In genomic region chrX:20530319-20530979, GRCh38 we compare ENCODE assay signal across 8 cellular contexts.
DNase-seq lines count a peak whose midpoint lies in the region; ATAC-seq and TF ChIP-seq lines count a peak whose summit lies in the region.

No MANE protein-coding gene starts in this region.

- WGBS in esophagus squamous epithelium, 2 donors: 0 to 9% methylated on average over 13 of the region's 13 CpGs
- WGBS in thyroid gland, 2 donors: 6 to 7% methylated on average over 13 of the region's 13 CpGs

- H3K36me3 ChIP-seq in NT2/D1 (ENCODE audit: insufficient read depth, insufficient read length, low read length): no peaks in the 10 kb centered on the region
- H3K36me3 ChIP-seq in esophagus squamous epithelium: no peaks in the 10 kb centered on the region
- H3K36me3 ChIP-seq in thyroid gland: no peaks in the 10 kb centered on the region

- H3K4me3 ChIP-seq in NT2/D1 (ENCODE audit: insufficient read length, low read depth) (no peak overlapping the region), esophagus squamous epithelium (no peak overlapping the region), thyroid gland (replicated peaks in 1 of 3) (no peak overlapping the region)

- peak overlapping the region; percentile 21 for H3K9ac ChIP-seq in NT2/D1 (ENCODE audit: insufficient read length, low read depth)

- no peaks in the 10 kb centered on the region for H3K36me3 Mint-ChIP-seq in nephron progenitor cell (ENCODE audit: low read depth)

- ATAC-seq in GM21423 (IDR thresholded peaks at IDR 0.05; ENCODE audit: unreplicated experiment): no peak

- H3K4me3 Mint-ChIP-seq in nephron progenitor cell: peak overlapping the region; percentile 52

- no peaks in the 10 kb centered on the region for H3K27me3 Mint-ChIP-seq in nephron progenitor cell (ENCODE audit: low read depth, poor library complexity)

- TF ChIP-seq CTCF in esophagus squamous epithelium (IDR thresholded peaks at IDR 0.05) (peak; percentile 44 to 75 (median 64)), nephron progenitor cell (IDR thresholded peaks at IDR 0.05) (peak; percentile 86), thyroid gland (IDR thresholded peaks at IDR 0.05) (peak in 5 of 6 experiments; percentile 40 to 64 (median 63))

- H3K4me1 Mint-ChIP-seq in nephron progenitor cell: peaks cover 38% of the 10 kb centered on the region

- H3K4me1 ChIP-seq in NT2/D1 (ENCODE audit: insufficient read depth, insufficient read length): no peaks in the 10 kb centered on the region
- H3K4me1 ChIP-seq in esophagus squamous epithelium: peaks cover 0 to 5% (median 0%) of the 10 kb centered on the region in 3 donors
- no peaks in the 10 kb centered on the region for H3K4me1 ChIP-seq in thyroid gland

- TF ChIP-seq POLR2A in esophagus squamous epithelium (IDR thresholded peaks at IDR 0.05) (no peak), thyroid gland (IDR thresholded peaks at IDR 0.05) (no peak)

- intact Hi-C loops in esophagus squamous epithelium (cut with DNase I): loop anchor here (10.0 kb wide), 1 partner anchor 1204 kb away; no protein-coding TSS in a partner anchor
- intact Hi-C loops in thyroid gland (cut with DNase I): loop anchor here (10.0 kb wide), 1 partner anchor 944 kb away; no protein-coding TSS in a partner anchor

- DNase-seq in EH (ENCODE audit: low read depth): peak; percentile 57
- DNase-seq in HK-2 (ENCODE audit: unreplicated experiment): peak; percentile 31
- DNase-seq in NT2/D1 (ENCODE audit: low read depth, low spot score): peak; percentile 50
- DNase-seq in activated T-cell treated with anti-CD3 and anti-CD28 coated beads for 4 hours: peak; percentile 50
- DNase-seq in esophagus squamous epithelium (lab: John Stamatoyannopoulos, UW): no peak
- peak; percentile 77 for DNase-seq in nephron progenitor cell
- DNase-seq in thyroid gland: peak; percentile 47 to 57

- H3K9me3 ChIP-seq in NT2/D1 (ENCODE audit: insufficient read depth, low read length) (no peaks in the 10 kb centered on the region), esophagus squamous epithelium (no peaks in the 10 kb centered on the region), thyroid gland (no peaks in the 10 kb centered on the region)

- no peaks in the 10 kb centered on the region for H3K27me3 ChIP-seq in NT2/D1 (ENCODE audit: insufficient read depth, insufficient read length)
- H3K27me3 ChIP-seq in esophagus squamous epithelium: peaks cover 0 to 10% (median 0%) of the 10 kb centered on the region in 4 donors
- no peaks in the 10 kb centered on the region for H3K27me3 ChIP-seq in thyroid gland

- H3K9me3 Mint-ChIP-seq in nephron progenitor cell: no peaks in the 10 kb centered on the region

- H3K27ac ChIP-seq in esophagus squamous epithelium (no peak overlapping the region), thyroid gland (no peak overlapping the region)

- H3K27ac Mint-ChIP-seq in nephron progenitor cell: no peak overlapping the region
